In genomic region chr6:118935331-118935668, GRCh38 we compare ENCODE assay signal across 8 cellular contexts. TPM values are rescaled to one million over a fixed set of nuclear protein-coding genes. Genes with fewer than 3 reads are reported as not detected.
A peak's percentile ranks its signal among the peaks of the same experiment; 100 is the strongest.
DNase-seq lines count a peak whose midpoint lies in the region; ATAC-seq and TF ChIP-seq lines count a peak whose summit lies in the region.

No MANE protein-coding gene starts in this region.

- H3K27me3 Mint-ChIP-seq in CD8-positive, alpha-beta T cell (ENCODE audit: low read depth) = no peaks in the 10 kb centered on the region

- H3K36me3 Mint-ChIP-seq in CD8-positive, alpha-beta T cell = peaks cover 44% of the 10 kb centered on the region
- H3K36me3 Mint-ChIP-seq in stimulated activated effector memory CD8-positive, alpha-beta T cell treated with anti-CD3 and anti-CD28 coated beads, Interleukin-12 subunit alpha, Interleukin-12 subunit beta, amount 100 ng/mL, for 72 hours = peaks cover 44% of the 10 kb centered on the region

- H3K4me1 Mint-ChIP-seq in CD8-positive, alpha-beta T cell (ENCODE audit: low read depth) = peaks cover 43% of the 10 kb centered on the region
- peaks cover 25% of the 10 kb centered on the region for H3K4me1 Mint-ChIP-seq in stimulated activated effector memory CD8-positive, alpha-beta T cell treated with anti-CD3 and anti-CD28 coated beads, Interleukin-12 subunit alpha, Interleukin-12 subunit beta, amount 100 ng/mL, for 72 hours

- H3K27me3 ChIP-seq in CD8-positive, alpha-beta T cell (ENCODE audit: insufficient read depth, low read length) = no peaks in the 10 kb centered on the region
- no peaks in the 10 kb centered on the region for H3K27me3 ChIP-seq in Panc1 (ENCODE audit: control insufficient read depth, insufficient read depth, low read length)

- H3K27ac ChIP-seq in CD8-positive, alpha-beta T cell (ENCODE audit: low read depth, low read length) = peak overlapping the region; percentile 89
- peak overlapping the region; percentile 60 for H3K27ac ChIP-seq in Panc1 (ENCODE audit: low read length)

- ATAC-seq in CD8-positive, alpha-beta T cell = no peak
- ATAC-seq in GM21717 (IDR thresholded peaks at IDR 0.05; ENCODE audit: unreplicated experiment) = peak; percentile 2
- no peak for ATAC-seq in Panc1
- no peak for ATAC-seq in stimulated activated effector memory CD8-positive, alpha-beta T cell treated with anti-CD3 and anti-CD28 coated beads, Interleukin-12 subunit alpha, Interleukin-12 subunit beta, amount 100 ng/mL, for 72 hours
- ATAC-seq in HG03039 (IDR thresholded peaks at IDR 0.05; ENCODE audit: unreplicated experiment) = no peak

- no peaks in the 10 kb centered on the region for H3K9me3 ChIP-seq in CD8-positive, alpha-beta T cell (ENCODE audit: low read length)
- H3K9me3 ChIP-seq in Panc1 (ENCODE audit: control insufficient read depth, insufficient read depth, low read depth, low read length) = no peaks in the 10 kb centered on the region

- no peak for DNase-seq in CD8-positive, alpha-beta T cell
- DNase-seq in Panc1 (ENCODE audit: low read depth, low spot score) = no peak
- no peak for DNase-seq in fibroblast of villous mesenchyme (ENCODE audit: low read depth)
- no peak for DNase-seq in stimulated activated effector memory CD8-positive, alpha-beta T cell treated with anti-CD3 and anti-CD28 coated beads, Interleukin-12 subunit alpha, Interleukin-12 subunit beta, amount 100 ng/mL, for 72 hours (ENCODE audit: low spot score in 2 of 2)
- DNase-seq in stimulated activated CD4-positive, alpha-beta T cell treated with anti-CD3 and anti-CD28 coated beads, Interleukin-12 subunit alpha, Interleukin-12 subunit beta, amount 100 ng/mL, for 4 hours = no peak
- no peak for DNase-seq in GOT3 (lab: John Stamatoyannopoulos, UW)

- H3K36me3 ChIP-seq in CD8-positive, alpha-beta T cell (ENCODE audit: insufficient read depth, low read length) = no peaks in the 10 kb centered on the region
- H3K36me3 ChIP-seq in Panc1 (ENCODE audit: control insufficient read depth, insufficient read depth, low read length) = peaks cover 11% of the 10 kb centered on the region

- intact Hi-C loops in CD8-positive, alpha-beta T cell (cut with DNase I, micrococcal nuclease) = loop anchor here (1.0 to 10.0 kb wide), 11 partner anchors 29 to 1260 kb away; partner anchors contain the start of genes ASF1A (in 2 of the 2), CEP85L (in 2 of the 2), FAM184A (in 2 of the 2) and NUS1 (in 2 of the 2)
- intact Hi-C loops in Panc1 (cut with micrococcal nuclease; ENCODE audit: unreplicated experiment) = no loop called here

- POLR2A ChIA-PET in CD8-positive, alpha-beta T cell (lab: Charles Lee) = interaction anchor here (0.6 to 3.6 kb wide), 8 partner anchors 12 to 143 kb away, joined by 3 to 33 read pairs (median 4); partner anchors contain the start of genes ASF1A and FAM184A
- POLR2A ChIA-PET in Panc1 (lab: Charles Lee) = interaction anchor here (0.7 to 0.8 kb wide), 2 partner anchors 40 to 76 kb away, joined by 3 to 17 read pairs; no protein-coding TSS in a partner anchor

- BruUV-seq in Panc1 (replicated peaks; lab: Mats Ljungman, UMichigan) = TSS peak; percentile 64

- CTCF ChIA-PET in CD8-positive, alpha-beta T cell (lab: Charles Lee) = interaction anchor here (1.1 kb wide), 1 partner anchor 175 kb away, joined by 5 read pairs; no protein-coding TSS in a partner anchor
- CTCF ChIA-PET in Panc1 (lab: Charles Lee) = no interaction called here

- in situ Hi-C loops in Panc1 (cut with HindIII; ENCODE audit: low pct_unique_long_range_greater_than_20kb, low sequenced_read_pairs) = no loop called here

- H3K9me3 Mint-ChIP-seq in CD8-positive, alpha-beta T cell = no peaks in the 10 kb centered on the region
- H3K9me3 Mint-ChIP-seq in stimulated activated effector memory CD8-positive, alpha-beta T cell treated with anti-CD3 and anti-CD28 coated beads, Interleukin-12 subunit alpha, Interleukin-12 subunit beta, amount 100 ng/mL, for 72 hours = peaks cover 3% of the 10 kb centered on the region

- peaks cover 7% of the 10 kb centered on the region for H3K4me1 ChIP-seq in CD8-positive, alpha-beta T cell (ENCODE audit: insufficient read depth, low read length)
- H3K4me1 ChIP-seq in Panc1 (ENCODE audit: control insufficient read depth, insufficient read depth, low read length) = peaks cover 17% of the 10 kb centered on the region; the same call in 1 of the 2 replicates

- peak overlapping the region; percentile 91 for H3K4me3 Mint-ChIP-seq in CD8-positive, alpha-beta T cell
- peak overlapping the region; percentile 84 for H3K4me3 Mint-ChIP-seq in stimulated activated effector memory CD8-positive, alpha-beta T cell treated with anti-CD3 and anti-CD28 coated beads, Interleukin-12 subunit alpha, Interleukin-12 subunit beta, amount 100 ng/mL, for 72 hours

- H3K27ac Mint-ChIP-seq in CD8-positive, alpha-beta T cell = peak overlapping the region; percentile 89
- H3K27ac Mint-ChIP-seq in stimulated activated effector memory CD8-positive, alpha-beta T cell treated with anti-CD3 and anti-CD28 coated beads, Interleukin-12 subunit alpha, Interleukin-12 subunit beta, amount 100 ng/mL, for 72 hours = peak overlapping the region; percentile 94

- TF ChIP-seq CTCF in CD8-positive, alpha-beta T cell (IDR thresholded peaks at IDR 0.05) = no peak
- TF ChIP-seq CTCF in Panc1 (IDR thresholded peaks at IDR 0.05) (no peak), fibroblast of villous mesenchyme (IDR thresholded peaks at IDR 0.05; ENCODE audit: insufficient read depth, low read depth, low read length) (no peak)

- peak overlapping the region; percentile 96 for H3K4me3 ChIP-seq in CD8-positive, alpha-beta T cell (ENCODE audit: low read depth, low read length)
- H3K4me3 ChIP-seq in Panc1 (ENCODE audit: low read depth in 2 of 2, low read length in 2 of 2) (peak overlapping the region; percentile 96 to 97), fibroblast of villous mesenchyme (ENCODE audit: low read depth, low read length) (peak overlapping the region; percentile 95)

RNA-seq across cellular contexts. Expression of gene MCM9, which starts 0.3 kb away (rescaled TPM):
- total RNA-seq in CD8-positive, alpha-beta T cell = 10 to 100 TPM; 32.9 to 34.1 TPM
- total RNA-seq in Panc1 (2021; ENCODE audit: unreplicated experiment) (20.4 TPM), fibroblast of villous mesenchyme (14.8 and 15.1 TPM in 2 replicates)
- 9.1 TPM for polyA plus RNA-seq in Panc1 (2012; ENCODE audit: insufficient read length)

RNA-seq across cellular contexts. Expression of gene ASF1A, which starts 41.3 kb away (rescaled TPM):
- total RNA-seq in CD8-positive, alpha-beta T cell = 10 to 100 TPM; 15.6 to 17.1 TPM
- 28.5 TPM for total RNA-seq in Panc1 (2021; ENCODE audit: unreplicated experiment)
- 14.0 TPM for polyA plus RNA-seq in Panc1 (2012; ENCODE audit: insufficient read length)
- total RNA-seq in fibroblast of villous mesenchyme = 17.4 and 23.7 TPM in 2 replicates
